In the genomic region with DNA sequence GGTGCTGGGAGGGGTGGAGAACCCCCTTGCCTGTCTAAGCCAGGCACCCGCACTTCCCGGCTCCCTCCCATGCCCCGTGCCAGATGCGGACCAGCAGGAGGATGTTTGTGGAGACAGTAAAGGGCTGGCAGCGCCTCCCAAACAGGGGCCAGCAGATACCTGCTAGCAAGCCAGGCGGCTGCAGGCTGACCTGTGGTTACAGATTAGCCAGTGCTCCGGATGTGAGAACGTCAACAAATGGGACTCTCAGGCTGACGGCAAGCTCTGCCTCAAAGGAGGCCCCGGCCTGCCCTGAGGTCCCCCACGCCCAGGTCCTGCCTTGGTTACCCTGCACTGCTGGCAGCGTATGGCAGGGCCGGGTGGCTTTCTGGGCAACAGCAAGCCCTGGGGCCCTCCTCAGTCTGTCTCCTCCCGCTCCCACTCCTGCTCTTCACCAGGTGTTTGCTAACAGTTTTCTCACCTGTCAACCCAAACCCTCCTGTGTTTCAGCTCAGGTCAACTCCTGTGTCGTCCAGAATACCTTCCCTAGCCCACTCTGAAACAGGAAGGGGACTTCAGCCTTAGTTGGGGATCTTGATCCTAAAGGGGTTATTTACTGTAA, we compare ENCODE assay signal across 15 cellular contexts.
DNase-seq lines count a peak whose midpoint lies in the region; ATAC-seq, FAIRE-seq and TF ChIP-seq lines count a peak whose summit lies in the region.
"Had no signal": no experiment of that assay in that cellular context is flagged by ENCODE, and none has a peak within 500 bp of the region (broad histone marks: within the 10 kb centered on the region; RNA-seq: fewer than 3 reads in every experiment).

No MANE protein-coding gene starts in this region.

- H3K4me1 ChIP-seq in BLaER1 (peaks cover 79% of the 10 kb centered on the region), IMR-90 (ENCODE audit: control insufficient read depth, insufficient read depth, low read length) (no peaks in the 10 kb centered on the region), OCI-LY7 (ENCODE audit: insufficient read depth, low read length, poor library complexity, severe bottlenecking) (peaks cover 3% of the 10 kb centered on the region), HAP-1 (no peaks in the 10 kb centered on the region)
- H3K4me1 ChIP-seq: adrenal gland had no signal

- H3K27ac ChIP-seq in BLaER1 = peak overlapping the region; percentile 31; the same call in 1 of the 2 replicates
- H3K27ac ChIP-seq in IMR-90 (ENCODE audit: insufficient read depth, low read length) = no peak overlapping the region
- H3K27ac ChIP-seq in OCI-LY7 (ENCODE audit: low read depth, low read length, poor library complexity, severe bottlenecking) = no peak overlapping the region
- H3K27ac ChIP-seq: adrenal gland, coronary artery had no signal

- H3K79me1 ChIP-seq in IMR-90 (ENCODE audit: low read depth in 1 of 2, low read length in 2 of 2) = no peaks in the 10 kb centered on the region

- no peak overlapping the region for H3K14ac ChIP-seq in IMR-90 (replicated peaks; ENCODE audit: low read depth, low read length)

- no peak overlapping the region for H4K5ac ChIP-seq in IMR-90 (ENCODE audit: low read depth, low read length)

- dilution Hi-C loops in IMR-90 (cut with HindIII; ENCODE audit: low sequenced_read_pairs, unreplicated experiment) = no loop called here

- intact Hi-C loops in IMR-90 (cut with micrococcal nuclease) = no loop called here
- intact Hi-C loops in OCI-LY7 (cut with micrococcal nuclease; ENCODE audit: unreplicated experiment) = no loop called here

- H3K18ac ChIP-seq in IMR-90 (ENCODE audit: low read depth, low read length) = no peak overlapping the region

- no TSS peak for BruUV-seq in IMR-90 (replicated peaks; lab: Mats Ljungman, UMichigan)
- BruUV-seq in OCI-LY7 (replicated peaks; lab: Mats Ljungman, UMichigan) = no TSS peak

- H3K9me1 ChIP-seq in IMR-90 (ENCODE audit: insufficient read depth, low read length) = no peaks in the 10 kb centered on the region

- TF ChIP-seq RAD21 in IMR-90 (IDR thresholded peaks at IDR 0.05; ENCODE audit: low read length) = no peak

- no peak overlapping the region for H4K91ac ChIP-seq in IMR-90 (ENCODE audit: insufficient read depth, low read depth, low read length)

- CTCF ChIA-PET in IMR-90 (lab: Yijun Ruan, JAX) = no interaction called here
- CTCF ChIA-PET in OCI-LY7 (lab: Charles Lee; ENCODE audit: unreplicated experiment) = no interaction called here

- ATAC-seq in IMR-90 (ENCODE audit: low read depth) (no peak), HG02759 (IDR thresholded peaks at IDR 0.05; ENCODE audit: unreplicated experiment) (no peak)
- ATAC-seq: HCT116; natural killer cell treated with Interleukin-12 subunit alpha and Interleukin-12 subunit beta and Interleukin-15 and Interleukin-18, amount 100 ng/mL, for 72 hours had no signal

- H3K9me2 ChIP-seq in OCI-LY7 (ENCODE audit: insufficient read depth, low read length) = no peaks in the 10 kb centered on the region

- H3K36me3 ChIP-seq in BLaER1 (no peaks in the 10 kb centered on the region), IMR-90 (ENCODE audit: control insufficient read depth, insufficient read depth, low read length) (no peaks in the 10 kb centered on the region), OCI-LY7 (ENCODE audit: insufficient read depth, low read length) (no peaks in the 10 kb centered on the region), HAP-1 (replicated peaks) (no peaks in the 10 kb centered on the region)
- H3K36me3 ChIP-seq: adrenal gland had no signal

- H2BK15ac ChIP-seq in IMR-90 (ENCODE audit: low read depth, low read length) = no peak overlapping the region

- no peak overlapping the region for H2BK5ac ChIP-seq in IMR-90 (ENCODE audit: low read depth, low read length, poor library complexity, severe bottlenecking)

- no peak overlapping the region for H2BK120ac ChIP-seq in IMR-90 (ENCODE audit: low read depth, low read length)

- POLR2A ChIA-PET in IMR-90 (lab: Charles Lee; ENCODE audit: unreplicated experiment) = no interaction called here
- POLR2A ChIA-PET in OCI-LY7 (lab: Charles Lee) = no interaction called here

- in situ Hi-C loops in IMR-90 (cut with MboI; ENCODE audit: low sequenced_read_pairs) = no loop called here
- in situ Hi-C loops in HAP-1 (cut with MboI; ENCODE audit: low sequenced_read_pairs) = no loop called here

- H3K56ac ChIP-seq in IMR-90 (ENCODE audit: extremely low read depth, insufficient read depth, low read length) = no peak overlapping the region

- TF ChIP-seq CTCF in IMR-90 (conservative IDR thresholded peaks at IDR 0.05; ENCODE audit: low read depth, low read length) = no peak
- no peak for TF ChIP-seq CTCF in OCI-LY7 (conservative IDR thresholded peaks at IDR 0.05; ENCODE audit: low read length)

- H2AFZ ChIP-seq in IMR-90 (replicated peaks; ENCODE audit: low read length, poor library complexity) (no peak overlapping the region), OCI-LY7 (ENCODE audit: low read length) (no peak overlapping the region)

- H3K4ac ChIP-seq in IMR-90 (ENCODE audit: low read depth, low read length) = no peak overlapping the region

- H3K9me3 ChIP-seq in BLaER1 (no peaks in the 10 kb centered on the region), IMR-90 (ENCODE audit: control insufficient read depth, insufficient read depth, low read length) (peaks cover 1% of the 10 kb centered on the region; the same call in 1 of the 2 replicates), OCI-LY7 (ENCODE audit: low read length) (no peaks in the 10 kb centered on the region), HAP-1 (no peaks in the 10 kb centered on the region)
- H3K9me3 ChIP-seq: adrenal gland had no signal

- H4K20me1 ChIP-seq in BLaER1 (no peaks in the 10 kb centered on the region), IMR-90 (ENCODE audit: insufficient read depth, low read length) (0 out of 2 replicates have a peak, but pooled peaks cover 3% of the 10 kb centered on the region), OCI-LY7 (ENCODE audit: insufficient read depth, low read length) (no peaks in the 10 kb centered on the region)

- DNase-seq in GM19239 (ENCODE audit: insufficient read length, low spot score) (peak; percentile 67), IMR-90 (no peak), kidney tubule cell (ENCODE audit: low spot score) (peak; percentile 72), OCI-LY7 (ENCODE audit: low spot score) (no peak), HAP-1 (ENCODE audit: low spot score in 2 of 2) (no peak), germinal center (ENCODE audit: low spot score) (no peak)
- DNase-seq: activated T-cell treated with anti-CD3 and anti-CD28 coated beads, Interleukin-2, amount 50 U/mL, for 24 hours; adrenal gland; NCI-H226; stimulated activated CD4-positive, alpha-beta T cell treated with anti-CD3 and anti-CD28 coated beads, Interleukin-12 subunit alpha, Interleukin-12 subunit beta, amount 100 ng/mL, for 4 hours had no signal

- H3K27me3 ChIP-seq in BLaER1 (no peaks in the 10 kb centered on the region), IMR-90 (ENCODE audit: control insufficient read depth, insufficient read depth, low read length) (peaks cover 84% of the 10 kb centered on the region), HAP-1 (ENCODE audit: low read depth) (no peaks in the 10 kb centered on the region)
- H3K27me3 ChIP-seq: adrenal gland had no signal

- peak; percentile 55 for FAIRE-seq in GM19239 (lab: Jason Lieb, UNC)

- no peak overlapping the region for H2AK5ac ChIP-seq in IMR-90 (ENCODE audit: low read depth, low read length)

- no peak overlapping the region for H3K4me2 ChIP-seq in BLaER1
- H3K4me2 ChIP-seq in IMR-90 (ENCODE audit: low read depth, low read length) = no peak overlapping the region
- no peak overlapping the region for H3K4me2 ChIP-seq in OCI-LY7 (ENCODE audit: low read length)

- no peak overlapping the region for H2BK20ac ChIP-seq in IMR-90 (ENCODE audit: low read depth, low read length)

- no peak overlapping the region for H4K8ac ChIP-seq in IMR-90 (ENCODE audit: low read depth in 2 of 2, low read length in 2 of 2)

- no peak overlapping the region for H3K23ac ChIP-seq in IMR-90 (ENCODE audit: low read depth, low read length)

- peak overlapping the region; percentile 47 for H2AK9ac ChIP-seq in IMR-90 (replicated peaks; ENCODE audit: low read depth, low read length, poor library complexity)

- no peak for TF ChIP-seq POLR2A in IMR-90 (IDR thresholded peaks at IDR 0.05; ENCODE audit: low read depth, low read length)

- WGBS in IMR-90 (ENCODE audit: extremely low coverage in 2 of 2, insufficient read length in 1 of 2), 2 experiments = 56% methylated on average over 6 of the region's 15 CpGs; no CpG with 5 or more reads in 1 of the 2 experiments

- no peaks in the 10 kb centered on the region for H3K79me2 ChIP-seq in OCI-LY7 (ENCODE audit: insufficient read depth, low read depth, low read length)

- H3K4me3 ChIP-seq in BLaER1 (no peak overlapping the region), IMR-90 (ENCODE audit: insufficient read depth, low read depth, low read length) (no peak overlapping the region), OCI-LY7 (ENCODE audit: low read depth, low read length, poor library complexity, severe bottlenecking) (no peak overlapping the region), HAP-1 (no peak overlapping the region)
- H3K4me3 ChIP-seq: adrenal gland, coronary artery had no signal

- H3K9ac ChIP-seq in BLaER1 (no peak overlapping the region), IMR-90 (ENCODE audit: low read depth, low read length) (no peak overlapping the region)

TF ChIP-seq in IMR-90, 13 proteins besides CTCF, POLR2A, EP300 and RAD21:
- TF ChIP-seq MAZ (IDR thresholded peaks at IDR 0.05; ENCODE audit: borderline replicate concordance, low read depth, low read length) = no peak
- no peak for TF ChIP-seq CHD1 (IDR thresholded peaks at IDR 0.05; ENCODE audit: low read depth, low read length)
- no peak for TF ChIP-seq MAFK (IDR thresholded peaks at IDR 0.05; ENCODE audit: low read depth, low read length)
- TF ChIP-seq, protein P1, sequence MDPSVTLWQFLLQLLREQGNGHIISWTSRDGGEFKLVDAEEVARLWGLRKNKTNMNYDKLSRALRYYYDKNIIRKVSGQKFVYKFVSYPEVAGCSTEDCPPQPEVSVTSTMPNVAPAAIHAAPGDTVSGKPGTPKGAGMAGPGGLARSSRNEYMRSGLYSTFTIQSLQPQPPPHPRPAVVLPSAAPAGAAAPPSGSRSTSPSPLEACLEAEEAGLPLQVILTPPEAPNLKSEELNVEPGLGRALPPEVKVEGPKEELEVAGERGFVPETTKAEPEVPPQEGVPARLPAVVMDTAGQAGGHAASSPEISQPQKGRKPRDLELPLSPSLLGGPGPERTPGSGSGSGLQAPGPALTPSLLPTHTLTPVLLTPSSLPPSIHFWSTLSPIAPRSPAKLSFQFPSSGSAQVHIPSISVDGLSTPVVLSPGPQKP (IDR thresholded peaks at IDR 0.05; ENCODE audit: borderline replicate concordance, low read depth, low read length) = no peak
- TF ChIP-seq NFE2L2 (IDR thresholded peaks at IDR 0.05; ENCODE audit: low read depth, low read length) = no peak
- no peak for TF ChIP-seq FOS (IDR thresholded peaks at IDR 0.05; ENCODE audit: low read depth, low read length)
- no peak for TF ChIP-seq RFX5 (IDR thresholded peaks at IDR 0.05; ENCODE audit: low read depth, low read length)
- TF ChIP-seq SMC3 (IDR thresholded peaks at IDR 0.05; ENCODE audit: low read depth, low read length) = no peak

Comparison
In these comparisons a context has a peak if more than half of its experiments do, and no peak if none do; other contexts are left out.
1. DNase-seq: peak in GM19239 (single experiment) and kidney tubule cell (single experiment); none in IMR-90 (single experiment), OCI-LY7 (single experiment), HAP-1 (0 of 2) and germinal center (single experiment).